ENCODE assay signal across 10 cellular contexts in genomic region chr2:106030287-106031268, GRCh38.
DNase-seq lines count a peak whose midpoint lies in the region; ATAC-seq and TF ChIP-seq lines count a peak whose summit lies in the region.
"Had no signal": no experiment of that assay in that cellular context is flagged by ENCODE, and none has a peak within 500 bp of the region (broad histone marks: within the 10 kb centered on the region; RNA-seq: fewer than 3 reads in every experiment).

No MANE protein-coding gene starts in this region.

- no peak for TF ChIP-seq CTCF in activated B cell treated with CpG ODN at 0.5 μM for 24 hours (IDR thresholded peaks at IDR 0.05)

- CTCF ChIA-PET in activated B cell treated with CpG ODN at 0.5 μM for 24 hours (lab: Charles Lee) = no interaction called here

- peaks cover 5% of the 10 kb centered on the region for H3K9me3 Mint-ChIP-seq in activated B cell treated with CpG ODN at 0.5 μM for 24 hours
- H3K9me3 Mint-ChIP-seq: T-helper 1 cell treated with Interleukin-12 subunit alpha and Interleukin-12 subunit beta and Interleukin-4 antibody, amounts not matched to agents 30 μg/mL and 1 μg/mL, for 36 hours had no signal

- peaks cover 1% of the 10 kb centered on the region for H3K27me3 Mint-ChIP-seq in activated B cell treated with CpG ODN at 0.5 μM for 24 hours

- H3K36me3 Mint-ChIP-seq in activated B cell treated with CpG ODN at 0.5 μM for 24 hours (ENCODE audit: low read depth) = no peaks in the 10 kb centered on the region

- H3K4me1 Mint-ChIP-seq in activated B cell treated with CpG ODN at 0.5 μM for 24 hours = peaks cover 6% of the 10 kb centered on the region

- intact Hi-C loops in activated B cell treated with CpG ODN at 0.5 μM for 24 hours (cut with micrococcal nuclease) = no loop called here

- peak; percentile 22 for DNase-seq in SIG-M5 treated with dmso at 0.1 percent for 504 hours (lab: John Stamatoyannopoulos, UW; ENCODE audit: unreplicated experiment)
- no peak for DNase-seq in SIG-M5 (lab: John Stamatoyannopoulos, UW)
- no peak for DNase-seq in activated B cell treated with CpG ODN at 0.5 μM for 24 hours
- peak; percentile 14 for DNase-seq in foreskin melanocyte
- DNase-seq in skeletal muscle cell (ENCODE audit: low read depth) = peak; percentile 85
- DNase-seq in cortex of kidney (lab: John Stamatoyannopoulos, UW) = no peak
- DNase-seq in NCI-H1436 treated with DMSO at 0.1 percent for 48 hours (lab: John Stamatoyannopoulos, UW) = no peak

- no peak overlapping the region for H3K4me3 Mint-ChIP-seq in activated B cell treated with CpG ODN at 0.5 μM for 24 hours
- H3K4me3 Mint-ChIP-seq: T-helper 1 cell treated with Interleukin-12 subunit alpha and Interleukin-12 subunit beta and Interleukin-4 antibody, amounts not matched to agents 30 μg/mL and 1 μg/mL, for 36 hours had no signal

- no peak overlapping the region for H3K4me3 ChIP-seq in skeletal muscle cell (ENCODE audit: low read depth, low read length)
- H3K4me3 ChIP-seq: BLaER1 treated with 17β-estradiol and CSF1 and Interleukin-3, amounts not matched to agents 10 nM and 100 nM had no signal

- POLR2A ChIA-PET in activated B cell treated with CpG ODN at 0.5 μM for 24 hours (lab: Charles Lee) = no interaction called here

- peak overlapping the region; percentile 62 for H3K27ac Mint-ChIP-seq in activated B cell treated with CpG ODN at 0.5 μM for 24 hours
- H3K27ac Mint-ChIP-seq: T-helper 1 cell treated with Interleukin-12 subunit alpha and Interleukin-12 subunit beta and Interleukin-4 antibody, amounts not matched to agents 30 μg/mL and 1 μg/mL, for 36 hours had no signal

- ATAC-seq in activated B cell treated with CpG ODN at 0.5 μM for 24 hours (ENCODE audit: low read depth) (peak; percentile 97), HG03342 (IDR thresholded peaks at IDR 0.05; ENCODE audit: unreplicated experiment) (no peak)

Comparison
In these comparisons a context has a peak if more than half of its experiments do, and no peak if none do; other contexts are left out.
1. DNase-seq: peak in SIG-M5 treated with dmso at 0.1 percent for 504 hours (single experiment), foreskin melanocyte (single experiment) and skeletal muscle cell (single experiment); none in SIG-M5 (single experiment), activated B cell treated with CpG ODN at 0.5 μM for 24 hours (single experiment), cortex of kidney (single experiment) and NCI-H1436 treated with DMSO at 0.1 percent for 48 hours (single experiment).